1 cellular context compared by ENCODE assay signal in genomic region chr1:151165738-151166505, GRCh38.
TF ChIP-seq lines count a peak whose summit lies in the region.

TSS of gene LYSMD1 (minus strand) at chr1:151165902. CDS start at chr1:151165258, 644 bp downstream.
TSS of gene SCNM1 (plus strand) at chr1:151166144. CDS start at chr1:151166153, 9 bp downstream.

TF ChIP-seq in K562, 482 proteins besides CTCF, POLR2A, EP300 and RAD21 (continued from another document and continues in another):
- no peak for TF ChIP-seq ZNF318 (IDR thresholded peaks at IDR 0.05; ENCODE audit: borderline replicate concordance in 1 of 2, low read depth in 1 of 2)
- TF ChIP-seq ZNF830 (CRISPR knock-in tag; IDR thresholded peaks at IDR 0.05): no peak
- peak; percentile 57; the same call in 1 of the 2 replicates for TF ChIP-seq CEBPB (tag; IDR thresholded peaks at IDR 0.05)
- no peak for TF ChIP-seq ZBTB26 (CRISPR knock-in tag; IDR thresholded peaks at IDR 0.05)
- no peak for TF ChIP-seq HOMEZ (CRISPR knock-in tag; IDR thresholded peaks at IDR 0.05)
- TF ChIP-seq CBX3 (IDR thresholded peaks at IDR 0.05; ENCODE audit: borderline replicate concordance in 1 of 2, low read length in 2 of 2): peak in 1 of 2 experiments; percentile 88; a peak in 1 of 3 replicates
- no peak for TF ChIP-seq RBM22 (IDR thresholded peaks at IDR 0.05; ENCODE audit: low read depth, low read length, poor library complexity, severe bottlenecking)
- peak; percentile 2 to 31 for TF ChIP-seq E2F6 (IDR thresholded peaks at IDR 0.05; ENCODE audit: borderline replicate concordance in 1 of 2, extremely low read depth in 1 of 2, insufficient read depth in 1 of 2, insufficient read length in 1 of 2, low read depth in 1 of 2, low read length in 1 of 2, poor library complexity in 1 of 2, severe bottlenecking in 1 of 2)
- TF ChIP-seq SMAD3 (CRISPR knock-in tag; conservative IDR thresholded peaks at IDR 0.05): 0 out of 2 replicates have a peak, but pooled peaks have one; percentile 36
- no peak for TF ChIP-seq SMARCC2 (IDR thresholded peaks at IDR 0.05; ENCODE audit: low read depth)
- TF ChIP-seq MED1 (CRISPR knock-in tag; IDR thresholded peaks at IDR 0.05; ENCODE audit: borderline replicate concordance): no peak
- no peak for TF ChIP-seq SMAD4 (CRISPR knock-in tag; conservative IDR thresholded peaks at IDR 0.05)
- no peak for TF ChIP-seq MGA (IDR thresholded peaks at IDR 0.05)
- TF ChIP-seq CBX8 (IDR thresholded peaks at IDR 0.05; ENCODE audit: borderline replicate concordance, extremely low read depth, low read depth, low read length, poor library complexity, severe bottlenecking): no peak
- TF ChIP-seq U2AF1 (optimal IDR thresholded peaks at IDR 0.05; ENCODE audit: low read depth, low read length): no peak
- no peak for TF ChIP-seq IFI16 (CRISPR knock-in tag; IDR thresholded peaks at IDR 0.05)
- peak; percentile 100 for TF ChIP-seq ETV1 (tag; conservative IDR thresholded peaks at IDR 0.05; ENCODE audit: low read depth)
- no peak for TF ChIP-seq PRMT5 (CRISPR knock-in tag; IDR thresholded peaks at IDR 0.05)
- no peak for TF ChIP-seq ATF3 (IDR thresholded peaks at IDR 0.05)
- TF ChIP-seq ATF3 (CRISPR knock-in tag; conservative IDR thresholded peaks at IDR 0.05): peak; percentile 71
- TF ChIP-seq ELK1 (CRISPR knock-in tag; IDR thresholded peaks at IDR 0.05): no peak
- TF ChIP-seq SAFB (IDR thresholded peaks at IDR 0.05; ENCODE audit: borderline replicate concordance, low read depth, low read length): no peak
- no peak for TF ChIP-seq TCF15 (CRISPR knock-in tag; IDR thresholded peaks at IDR 0.05)
- peak; percentile 98 for TF ChIP-seq GABPA (tag; conservative IDR thresholded peaks at IDR 0.05; ENCODE audit: low read depth)
- no peak for TF ChIP-seq SMARCE1 (IDR thresholded peaks at IDR 0.05)
- TF ChIP-seq RHOXF2B (CRISPR knock-in tag; conservative IDR thresholded peaks at IDR 0.05): no peak
- peak; percentile 75 to 81 for TF ChIP-seq NRF1 (conservative IDR thresholded peaks at IDR 0.05 in 1 of 2, IDR thresholded peaks at IDR 0.05 in 1 of 2)
